Comparison of ENCODE assay signal across 19 cellular contexts in genomic region chr13:73844986-73845385, GRCh38.
"Had no signal": no experiment of that assay in that cellular context is flagged by ENCODE, and none has a peak within 500 bp of the region (broad histone marks: within the 10 kb centered on the region; RNA-seq: fewer than 3 reads in every experiment).

No MANE protein-coding gene starts in this region.

- H3K36me3 ChIP-seq: adrenal gland, esophagus squamous epithelium, neutrophil, uterus had no signal

- H3K27me3 ChIP-seq: adrenal gland, body of pancreas, esophagus squamous epithelium, gastroesophageal sphincter, neutrophil, tibial artery, uterus had no signal

- H3K27ac ChIP-seq: adrenal gland, body of pancreas, esophagus squamous epithelium, gastroesophageal sphincter, neutrophil, tibial artery, uterus had no signal

- ATAC-seq: activated CD8-positive, alpha-beta memory T cell treated with anti-CD3 and anti-CD28 coated beads, Interleukin-2, amount 10 ng/mL, durations not matched to agents 7 days and 5 days; body of pancreas; gastroesophageal sphincter; left lobe of liver; natural killer cell; stimulated activated memory B cell treated with anti-CD40 and anti-IgM and Interleukin-4, amounts not matched to agents 10 μg/mL and 1 μg/mL and 100 μg/mL, for 72 hours had no signal

- H3K9me3 ChIP-seq: adrenal gland, body of pancreas, esophagus squamous epithelium, gastroesophageal sphincter, neutrophil, tibial artery, uterus had no signal

- H3K4me3 ChIP-seq: adrenal gland, body of pancreas, esophagus squamous epithelium, gastroesophageal sphincter, tibial artery, uterus had no signal

- DNase-seq: activated CD4-positive, alpha-beta memory T cell treated with anti-CD3 and anti-CD28 coated beads for 36 hours; activated CD8-positive, alpha-beta memory T cell treated with anti-CD3 and anti-CD28 coated beads, Interleukin-2, amount 10 ng/mL, durations not matched to agents 7 days and 5 days; activated naive CD4-positive, alpha-beta T cell treated with anti-CD3 and anti-CD28 coated beads, Interleukin-2, amount 50 U/mL, for 16 hours; activated T-cell treated with anti-CD3 and anti-CD28 coated beads, Interleukin-2, amount 50 U/mL, for 1 hour; adrenal gland; body of pancreas; effector CD8-positive, alpha-beta T cell; esophagus squamous epithelium; islet precursor cell; natural killer cell; posterior cingulate gyrus; retina; stimulated activated CD4-positive, alpha-beta T cell treated with anti-CD3 and anti-CD28 coated beads, Interleukin-2, amount 100 ng/mL, for 48 hours; tibial artery; uterus had no signal

- H3K4me1 ChIP-seq: adrenal gland, body of pancreas, esophagus squamous epithelium, uterus had no signal
